In the genomic region with DNA sequence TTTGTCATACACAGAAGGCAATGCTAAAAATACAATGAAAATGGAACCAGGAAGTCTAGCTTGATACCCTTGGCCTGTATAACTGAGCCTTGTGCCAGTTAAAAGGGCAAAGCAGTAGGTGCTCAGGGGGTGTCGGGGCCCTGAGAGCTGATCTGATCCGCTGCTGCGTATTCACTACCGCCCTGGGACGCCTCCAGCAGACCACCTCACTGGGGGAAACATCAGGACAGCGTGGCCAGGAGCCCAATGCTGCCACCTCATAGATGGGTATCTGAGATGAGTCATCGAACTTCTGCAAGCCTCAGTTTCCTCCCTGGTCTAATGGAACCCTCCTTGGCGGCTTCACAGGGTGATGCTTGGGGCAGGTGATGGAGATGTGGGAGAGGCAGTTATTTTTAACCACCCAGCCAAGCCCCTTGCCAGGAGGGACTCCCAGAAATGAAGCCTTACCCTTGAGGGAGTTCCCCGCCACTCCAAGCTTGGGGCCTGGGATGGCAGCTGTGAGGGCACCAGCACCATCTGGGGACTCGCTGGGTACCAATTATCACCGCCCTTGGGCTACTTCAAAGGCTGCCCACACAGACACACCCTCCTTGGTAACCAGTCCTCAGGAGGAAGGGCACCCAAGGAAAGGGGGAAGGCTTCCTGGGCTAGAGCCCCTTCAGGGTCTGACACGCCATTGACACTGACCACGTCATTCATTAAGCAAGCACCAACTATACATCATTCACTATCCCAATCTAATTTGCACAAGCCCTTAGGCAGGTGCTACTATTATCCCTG, we compare ENCODE assay signal across 15 cellular contexts.
"Had no signal": no experiment of that assay in that cellular context is flagged by ENCODE, and none has a peak within 500 bp of the region (broad histone marks: within the 10 kb centered on the region; RNA-seq: fewer than 3 reads in every experiment).

No MANE protein-coding gene starts in this region.

- H3K36me3 Mint-ChIP-seq: mesothelial cell of epicardium had no signal

- H3K4me3 Mint-ChIP-seq: activated naive CD8-positive, alpha-beta T cell; mesothelial cell of epicardium; neural progenitor cell had no signal

- H3K27me3 Mint-ChIP-seq: activated naive CD8-positive, alpha-beta T cell had no signal

- H3K27ac Mint-ChIP-seq: mesothelial cell of epicardium, neural progenitor cell had no signal

- H3K27me3 ChIP-seq: neural progenitor cell, pancreas, tibial nerve had no signal

- H3K4me3 ChIP-seq: neural progenitor cell, pancreas, skin epidermis, tibial nerve had no signal

- H3K4me2 ChIP-seq: neural progenitor cell, SK-N-SH had no signal

- H3K9me3 ChIP-seq: pancreas, SK-N-SH, tibial nerve had no signal

- FAIRE-seq: colon, frontal cortex, keratinocyte, pancreas had no signal

- H3K9me3 Mint-ChIP-seq: mesothelial cell of epicardium, neural progenitor cell had no signal

- H3K4me1 ChIP-seq: neural progenitor cell had no signal

- ATAC-seq: pancreas had no signal

- DNase-seq: activated CD4-positive, alpha-beta T cell treated with anti-CD3 and anti-CD28 coated beads for 48 hours; activated effector memory CD4-positive, alpha-beta T cell treated with Interleukin-2 at 50 U/mL for 16 hours; activated T-cell treated with anti-CD3 and anti-CD28 coated beads, Interleukin-2, amount 50 U/mL, for 1 hour; anterior cingulate cortex; effector CD4-positive, alpha-beta T cell; pancreas; SK-N-SH had no signal

- H3K27ac ChIP-seq: neural progenitor cell, pancreas, tibial nerve had no signal

- H3K36me3 ChIP-seq: neural progenitor cell, pancreas had no signal
